1 cellular context compared by ENCODE assay signal in genomic region chrX:154751121-154751668, GRCh38.
TF ChIP-seq lines count a peak whose summit lies in the region.

No MANE protein-coding gene starts in this region.

TF ChIP-seq in K562, 482 proteins besides CTCF, POLR2A, EP300 and RAD21 (continues in another document):
- no peak for TF ChIP-seq KLF1 (tag; IDR thresholded peaks at IDR 0.05)
- TF ChIP-seq HSF4 (CRISPR knock-in tag; IDR thresholded peaks at IDR 0.05; ENCODE audit: borderline replicate concordance), result no peak
- TF ChIP-seq GATAD2A (IDR thresholded peaks at IDR 0.05), result peak; percentile 52; the same call in 1 of the 2 replicates
- no peak for TF ChIP-seq PTBP1 (IDR thresholded peaks at IDR 0.05; ENCODE audit: low read depth, low read length)
- TF ChIP-seq NFIC (IDR thresholded peaks at IDR 0.05), result no peak
- TF ChIP-seq FOXA1 (IDR thresholded peaks at IDR 0.05; ENCODE audit: borderline replicate concordance), result no peak
- TF ChIP-seq TFAM (CRISPR knock-in tag; conservative IDR thresholded peaks at IDR 0.05), result no peak
- TF ChIP-seq NFATC3 (IDR thresholded peaks at IDR 0.05), result no peak
- no peak for TF ChIP-seq YBX1 (IDR thresholded peaks at IDR 0.05)
- no peak for TF ChIP-seq AFF1 (IDR thresholded peaks at IDR 0.05; ENCODE audit: low read depth in 1 of 2, partially characterized antibody in 2 of 2)
- TF ChIP-seq HMGN3 (IDR thresholded peaks at IDR 0.05; ENCODE audit: borderline replicate concordance, extremely low read depth, insufficient read length, low read depth, low read length), result no peak
- TF ChIP-seq RBM22 (IDR thresholded peaks at IDR 0.05; ENCODE audit: low read depth, low read length, poor library complexity, severe bottlenecking), result no peak
- TF ChIP-seq ZNF282 (CRISPR knock-in tag; IDR thresholded peaks at IDR 0.05), result no peak
- TF ChIP-seq, protein P1, sequence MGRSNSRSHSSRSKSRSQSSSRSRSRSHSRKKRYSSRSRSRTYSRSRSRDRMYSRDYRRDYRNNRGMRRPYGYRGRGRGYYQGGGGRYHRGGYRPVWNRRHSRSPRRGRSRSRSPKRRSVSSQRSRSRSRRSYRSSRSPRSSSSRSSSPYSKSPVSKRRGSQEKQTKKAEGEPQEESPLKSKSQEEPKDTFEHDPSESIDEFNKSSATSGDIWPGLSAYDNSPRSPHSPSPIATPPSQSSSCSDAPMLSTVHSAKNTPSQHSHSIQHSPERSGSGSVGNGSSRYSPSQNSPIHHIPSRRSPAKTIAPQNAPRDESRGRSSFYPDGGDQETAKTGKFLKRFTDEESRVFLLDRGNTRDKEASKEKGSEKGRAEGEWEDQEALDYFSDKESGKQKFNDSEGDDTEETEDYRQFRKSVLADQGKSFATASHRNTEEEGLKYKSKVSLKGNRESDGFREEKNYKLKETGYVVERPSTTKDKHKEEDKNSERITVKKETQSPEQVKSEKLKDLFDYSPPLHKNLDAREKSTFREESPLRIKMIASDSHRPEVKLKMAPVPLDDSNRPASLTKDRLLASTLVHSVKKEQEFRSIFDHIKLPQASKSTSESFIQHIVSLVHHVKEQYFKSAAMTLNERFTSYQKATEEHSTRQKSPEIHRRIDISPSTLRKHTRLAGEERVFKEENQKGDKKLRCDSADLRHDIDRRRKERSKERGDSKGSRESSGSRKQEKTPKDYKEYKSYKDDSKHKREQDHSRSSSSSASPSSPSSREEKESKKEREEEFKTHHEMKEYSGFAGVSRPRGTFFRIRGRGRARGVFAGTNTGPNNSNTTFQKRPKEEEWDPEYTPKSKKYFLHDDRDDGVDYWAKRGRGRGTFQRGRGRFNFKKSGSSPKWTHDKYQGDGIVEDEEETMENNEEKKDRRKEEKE (IDR thresholded peaks at IDR 0.05; ENCODE audit: borderline replicate concordance in 1 of 2, control insufficient read depth in 1 of 2, low read depth in 2 of 2, low read length in 1 of 2), result no peak
- peak; percentile 51 for TF ChIP-seq TBP (optimal IDR thresholded peaks at IDR 0.05; ENCODE audit: low read depth, low read length)
- TF ChIP-seq PYGO2 (tag; IDR thresholded peaks at IDR 0.05), result no peak
- no peak for TF ChIP-seq AFF4 (CRISPR knock-in tag; IDR thresholded peaks at IDR 0.05)
- TF ChIP-seq, protein P2, sequence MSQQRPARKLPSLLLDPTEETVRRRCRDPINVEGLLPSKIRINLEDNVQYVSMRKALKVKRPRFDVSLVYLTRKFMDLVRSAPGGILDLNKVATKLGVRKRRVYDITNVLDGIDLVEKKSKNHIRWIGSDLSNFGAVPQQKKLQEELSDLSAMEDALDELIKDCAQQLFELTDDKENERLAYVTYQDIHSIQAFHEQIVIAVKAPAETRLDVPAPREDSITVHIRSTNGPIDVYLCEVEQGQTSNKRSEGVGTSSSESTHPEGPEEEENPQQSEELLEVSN (IDR thresholded peaks at IDR 0.05; ENCODE audit: borderline replicate concordance in 1 of 2, extremely low read depth in 1 of 2, insufficient read depth in 1 of 2, insufficient read length in 1 of 2, low read depth in 1 of 2, low read length in 1 of 2, poor library complexity in 1 of 2, severe bottlenecking in 1 of 2), result peak in 1 of 2 experiments; percentile 41
- no peak for TF ChIP-seq ELK1 (CRISPR knock-in tag; IDR thresholded peaks at IDR 0.05)
- no peak for TF ChIP-seq HDAC8 (tag; IDR thresholded peaks at IDR 0.05)
- TF ChIP-seq TAL1 (IDR thresholded peaks at IDR 0.05), result no peak
- TF ChIP-seq OTX1 (CRISPR knock-in tag; IDR thresholded peaks at IDR 0.05), result no peak
- TF ChIP-seq NFYB (IDR thresholded peaks at IDR 0.05; ENCODE audit: extremely low read depth, insufficient read length), result no peak
- TF ChIP-seq FIP1L1 (IDR thresholded peaks at IDR 0.05; ENCODE audit: low read depth, low read length, poor library complexity, severe bottlenecking), result no peak
- 0 out of 2 replicates have a peak, but pooled peaks have one; percentile 36 for TF ChIP-seq ZFX (CRISPR knock-in tag; IDR thresholded peaks at IDR 0.05)
- no peak for TF ChIP-seq MECOM (CRISPR knock-in tag; IDR thresholded peaks at IDR 0.05)
- no peak for TF ChIP-seq RUNX1 (IDR thresholded peaks at IDR 0.05; ENCODE audit: low read depth)
- peak; percentile 34; the same call in 1 of the 2 replicates for TF ChIP-seq PHF8 (IDR thresholded peaks at IDR 0.05; ENCODE audit: borderline replicate concordance, low read length)
- TF ChIP-seq CBX3 (IDR thresholded peaks at IDR 0.05; ENCODE audit: borderline replicate concordance in 1 of 2, low read length in 2 of 2), result no peak
- TF ChIP-seq THRAP3 (IDR thresholded peaks at IDR 0.05; ENCODE audit: borderline replicate concordance), result no peak
- no peak for TF ChIP-seq HDGF (IDR thresholded peaks at IDR 0.05)
- TF ChIP-seq, protein P3, sequence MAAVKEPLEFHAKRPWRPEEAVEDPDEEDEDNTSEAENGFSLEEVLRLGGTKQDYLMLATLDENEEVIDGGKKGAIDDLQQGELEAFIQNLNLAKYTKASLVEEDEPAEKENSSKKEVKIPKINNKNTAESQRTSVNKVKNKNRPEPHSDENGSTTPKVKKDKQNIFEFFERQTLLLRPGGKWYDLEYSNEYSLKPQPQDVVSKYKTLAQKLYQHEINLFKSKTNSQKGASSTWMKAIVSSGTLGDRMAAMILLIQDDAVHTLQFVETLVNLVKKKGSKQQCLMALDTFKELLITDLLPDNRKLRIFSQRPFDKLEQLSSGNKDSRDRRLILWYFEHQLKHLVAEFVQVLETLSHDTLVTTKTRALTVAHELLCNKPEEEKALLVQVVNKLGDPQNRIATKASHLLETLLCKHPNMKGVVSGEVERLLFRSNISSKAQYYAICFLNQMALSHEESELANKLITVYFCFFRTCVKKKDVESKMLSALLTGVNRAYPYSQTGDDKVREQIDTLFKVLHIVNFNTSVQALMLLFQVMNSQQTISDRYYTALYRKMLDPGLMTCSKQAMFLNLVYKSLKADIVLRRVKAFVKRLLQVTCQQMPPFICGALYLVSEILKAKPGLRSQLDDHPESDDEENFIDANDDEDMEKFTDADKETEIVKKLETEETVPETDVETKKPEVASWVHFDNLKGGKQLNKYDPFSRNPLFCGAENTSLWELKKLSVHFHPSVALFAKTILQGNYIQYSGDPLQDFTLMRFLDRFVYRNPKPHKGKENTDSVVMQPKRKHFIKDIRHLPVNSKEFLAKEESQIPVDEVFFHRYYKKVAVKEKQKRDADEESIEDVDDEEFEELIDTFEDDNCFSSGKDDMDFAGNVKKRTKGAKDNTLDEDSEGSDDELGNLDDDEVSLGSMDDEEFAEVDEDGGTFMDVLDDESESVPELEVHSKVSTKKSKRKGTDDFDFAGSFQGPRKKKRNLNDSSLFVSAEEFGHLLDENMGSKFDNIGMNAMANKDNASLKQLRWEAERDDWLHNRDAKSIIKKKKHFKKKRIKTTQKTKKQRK (IDR thresholded peaks at IDR 0.05; ENCODE audit: borderline replicate concordance, low read depth, low read length), result no peak
- no peak for TF ChIP-seq ZNF699 (CRISPR knock-in tag; IDR thresholded peaks at IDR 0.05; ENCODE audit: insufficient replicate concordance)
- no peak for TF ChIP-seq KAT7 (CRISPR knock-in tag; IDR thresholded peaks at IDR 0.05; ENCODE audit: borderline replicate concordance)
- no peak for TF ChIP-seq KDM2B (CRISPR knock-in tag; IDR thresholded peaks at IDR 0.05)
- no peak for TF ChIP-seq NR2C1 (IDR thresholded peaks at IDR 0.05)
- TF ChIP-seq NR2C1 (tag; IDR thresholded peaks at IDR 0.05), result no peak
- TF ChIP-seq ELF2 (CRISPR knock-in tag; IDR thresholded peaks at IDR 0.05), result no peak
- TF ChIP-seq TAF1 (IDR thresholded peaks at IDR 0.05; ENCODE audit: control insufficient read depth, extremely low read depth, insufficient read depth, low read length, severe bottlenecking), result peak; percentile 38
- TF ChIP-seq, protein P4, sequence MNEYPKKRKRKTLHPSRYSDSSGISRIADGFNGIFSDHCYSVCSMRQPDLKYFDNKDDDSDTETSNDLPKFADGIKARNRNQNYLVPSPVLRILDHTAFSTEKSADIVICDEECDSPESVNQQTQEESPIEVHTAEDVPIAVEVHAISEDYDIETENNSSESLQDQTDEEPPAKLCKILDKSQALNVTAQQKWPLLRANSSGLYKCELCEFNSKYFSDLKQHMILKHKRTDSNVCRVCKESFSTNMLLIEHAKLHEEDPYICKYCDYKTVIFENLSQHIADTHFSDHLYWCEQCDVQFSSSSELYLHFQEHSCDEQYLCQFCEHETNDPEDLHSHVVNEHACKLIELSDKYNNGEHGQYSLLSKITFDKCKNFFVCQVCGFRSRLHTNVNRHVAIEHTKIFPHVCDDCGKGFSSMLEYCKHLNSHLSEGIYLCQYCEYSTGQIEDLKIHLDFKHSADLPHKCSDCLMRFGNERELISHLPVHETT (CRISPR knock-in tag; conservative IDR thresholded peaks at IDR 0.05 in 1 of 2, IDR thresholded peaks at IDR 0.05 in 1 of 2), result peak in 1 of 2 experiments; percentile 44; a peak in 1 of 4 replicates
- TF ChIP-seq HNRNPK (IDR thresholded peaks at IDR 0.05; ENCODE audit: low read depth, low read length, poor library complexity, severe bottlenecking), result no peak
- TF ChIP-seq FOXJ2 (tag; IDR thresholded peaks at IDR 0.05), result no peak
- TF ChIP-seq JUNB (CRISPR knock-in tag; conservative IDR thresholded peaks at IDR 0.05), result no peak
- TF ChIP-seq PHF20 (IDR thresholded peaks at IDR 0.05; ENCODE audit: partially characterized antibody), result peak; percentile 12
- TF ChIP-seq ARHGAP35 (IDR thresholded peaks at IDR 0.05; ENCODE audit: partially characterized antibody), result no peak
- no peak for TF ChIP-seq DNMT1 (IDR thresholded peaks at IDR 0.05)
- TF ChIP-seq ZNF717 (CRISPR knock-in tag; IDR thresholded peaks at IDR 0.05), result no peak
- no peak for TF ChIP-seq ARID1B (IDR thresholded peaks at IDR 0.05)
- no peak for TF ChIP-seq MCM2 (IDR thresholded peaks at IDR 0.05; ENCODE audit: low read depth)
- no peak for TF ChIP-seq MYBL2 (IDR thresholded peaks at IDR 0.05; ENCODE audit: low read depth)
- no peak for TF ChIP-seq MYBL2 (CRISPR knock-in tag; IDR thresholded peaks at IDR 0.05; ENCODE audit: borderline replicate concordance)
- peak; percentile 62 for TF ChIP-seq KDM5B (IDR thresholded peaks at IDR 0.05; ENCODE audit: insufficient replicate concordance, low read depth, low read length)
- TF ChIP-seq HCFC1 (IDR thresholded peaks at IDR 0.05; ENCODE audit: low read depth, low read length), result no peak
- TF ChIP-seq PURB (CRISPR knock-in tag; IDR thresholded peaks at IDR 0.05; ENCODE audit: low read depth), result no peak
- TF ChIP-seq NEUROD1 (IDR thresholded peaks at IDR 0.05; ENCODE audit: borderline replicate concordance, low read depth, low read length, partially characterized antibody), result peak; percentile 26
